ENCODE assay signal across 3 cellular contexts in genomic region chr11:124143034-124143433, GRCh38.
A peak's percentile ranks its signal among the peaks of the same experiment; 100 is the strongest.
TF ChIP-seq lines count a peak whose summit lies in the region.

No MANE protein-coding gene starts in this region.

TF ChIP-seq in HepG2, 621 proteins besides CTCF, POLR2A, EP300 and RAD21:
- TF ChIP-seq ZNF138 (CRISPR knock-in tag; IDR thresholded peaks at IDR 0.05; ENCODE audit: low read depth) (no peak), ZFP82 (CRISPR knock-in tag; IDR thresholded peaks at IDR 0.05; ENCODE audit: borderline replicate concordance) (no peak), MAFF (IDR thresholded peaks at IDR 0.05; ENCODE audit: low read depth, low read length) (peak; percentile 27; the same call in 1 of the 2 replicates), STAG1 (CRISPR knock-in tag; IDR thresholded peaks at IDR 0.05) (no peak), ZNF180 (CRISPR knock-in tag; IDR thresholded peaks at IDR 0.05; ENCODE audit: borderline replicate concordance, low read depth) (no peak), ZMAT5 (CRISPR knock-in tag; IDR thresholded peaks at IDR 0.05; ENCODE audit: borderline replicate concordance, low read depth) (no peak), MAFK (conservative IDR thresholded peaks at IDR 0.05 in 1 of 2, IDR thresholded peaks at IDR 0.05 in 1 of 2; ENCODE audit: low read length in 2 of 2) (peak; percentile 60 to 61; a peak in 3 of 4 replicates), GPBP1L1 (CRISPR knock-in tag; IDR thresholded peaks at IDR 0.05) (no peak), ZNF430 (CRISPR knock-in tag; IDR thresholded peaks at IDR 0.05) (no peak)

TF ChIP-seq in A549, 52 proteins besides CTCF, POLR2A, EP300 and RAD21:
- TF ChIP-seq PHF8 (IDR thresholded peaks at IDR 0.05; ENCODE audit: borderline replicate concordance, low read depth), result no peak
- peak; percentile 42 for TF ChIP-seq MAFK (IDR thresholded peaks at IDR 0.05; ENCODE audit: partially characterized antibody)

TF ChIP-seq in K562, 482 proteins besides CTCF, POLR2A, EP300 and RAD21:
- TF ChIP-seq MAFF (IDR thresholded peaks at IDR 0.05; ENCODE audit: low read length) (0 out of 2 replicates have a peak, but pooled peaks have one; percentile 31), HCFC1 (IDR thresholded peaks at IDR 0.05; ENCODE audit: low read depth, low read length) (no peak), JUN (IDR thresholded peaks at IDR 0.05; ENCODE audit: borderline replicate concordance, low read depth, low read length) (no peak), JUN (CRISPR knock-in tag; IDR thresholded peaks at IDR 0.05; ENCODE audit: borderline replicate concordance) (no peak), MAFG (tag; conservative IDR thresholded peaks at IDR 0.05) (peak; percentile 51), C11orf30 (IDR thresholded peaks at IDR 0.05; ENCODE audit: low read depth) (peak; percentile 74), MAFK (IDR thresholded peaks at IDR 0.05; ENCODE audit: low read length) (peak; percentile 18; the same call in 1 of the 2 replicates), ZNF316 (IDR thresholded peaks at IDR 0.05) (peak; percentile 84)
